ENCODE assay signal across 6 cellular contexts in genomic region chr4:106471151-106471550, GRCh38.
"Had no signal": no experiment of that assay in that cellular context is flagged by ENCODE, and none has a peak within 500 bp of the region (broad histone marks: within the 10 kb centered on the region; RNA-seq: fewer than 3 reads in every experiment).

No MANE protein-coding gene starts in this region.

- H3K27ac Mint-ChIP-seq: IgD-negative memory B cell had no signal

- H3K4me3 ChIP-seq: K562 had no signal

- FAIRE-seq: HTR-8/SVneo, K562 had no signal

- H3K27ac ChIP-seq: HL-60 had no signal

- DNase-seq: IMR-90, KBM-7 had no signal

- H3K4me1 Mint-ChIP-seq: IgD-negative memory B cell had no signal

- H3K4me3 Mint-ChIP-seq: IgD-negative memory B cell had no signal

- H3K36me3 Mint-ChIP-seq: IgD-negative memory B cell had no signal

- ATAC-seq: K562 had no signal
